Comparison of ENCODE assay signal across 8 cellular contexts in the genomic region with DNA sequence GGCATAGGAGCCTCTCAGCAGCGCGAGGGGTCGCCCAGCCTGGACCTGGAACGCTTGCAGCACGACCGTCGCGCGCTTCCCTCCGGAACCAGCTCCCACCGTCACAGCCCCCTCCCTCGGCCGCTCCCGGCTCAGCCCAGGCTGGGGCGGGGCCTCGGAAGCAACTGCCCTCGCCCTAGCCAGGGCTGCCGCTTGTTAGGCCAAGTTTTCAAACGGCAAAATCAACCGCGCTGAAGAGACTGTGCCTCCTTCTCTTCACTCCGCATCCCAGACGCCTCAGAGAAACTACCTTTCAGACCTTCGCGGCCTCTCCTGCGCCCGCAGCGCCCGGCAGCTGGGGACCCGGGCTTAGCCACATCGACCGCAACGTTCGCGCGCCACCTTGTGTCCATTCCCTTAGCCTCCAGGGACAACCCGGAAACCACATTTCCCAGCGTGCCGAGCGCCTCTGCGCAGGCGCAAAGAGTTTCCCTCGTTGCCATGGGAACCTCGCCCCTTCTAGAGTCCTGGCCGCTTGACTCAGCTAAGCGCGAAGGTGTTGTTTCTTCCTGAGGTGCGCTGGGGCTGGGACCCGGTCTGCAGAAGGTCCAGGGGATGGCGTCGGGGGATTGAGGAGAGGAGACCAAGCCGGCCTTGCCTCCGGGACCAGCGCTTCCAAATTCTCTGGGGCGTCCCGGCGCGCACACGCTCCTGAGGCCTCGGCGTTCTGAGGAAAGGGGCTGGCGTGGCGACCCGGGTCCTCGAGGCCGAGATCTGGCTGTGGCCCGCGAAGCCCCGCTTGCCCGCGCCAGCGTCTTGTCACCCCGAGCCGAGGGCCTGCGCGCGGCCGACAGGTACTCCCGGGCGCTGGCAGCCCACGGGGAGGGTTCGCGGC. TPM values are rescaled to one million over a fixed set of nuclear protein-coding genes. Genes with fewer than 3 reads are reported as not detected.
A peak's percentile ranks its signal among the peaks of the same experiment; 100 is the strongest.
DNase-seq lines count a peak whose midpoint lies in the region; ATAC-seq and TF ChIP-seq lines count a peak whose summit lies in the region.

No MANE protein-coding gene starts in this region.

- peak overlapping the region; percentile 79 for H3K4me3 ChIP-seq in GM12875 (ENCODE audit: low read depth, low read length)
- peak overlapping the region; percentile 75 for H3K4me3 ChIP-seq in SU-DHL-6 (ENCODE audit: insufficient read depth, low read length, poor library complexity, severe bottlenecking)
- H3K4me3 ChIP-seq in adipocyte (ENCODE audit: low read length), result peak overlapping the region; percentile 98
- H3K4me3 ChIP-seq in heart left ventricle, result peak overlapping the region; percentile 69 to 97 (median 84)

- no peaks in the 10 kb centered on the region for H3K36me3 ChIP-seq in SU-DHL-6 (ENCODE audit: low read length)
- no peaks in the 10 kb centered on the region for H3K36me3 ChIP-seq in adipocyte (ENCODE audit: control insufficient read depth, insufficient read depth, low read length, severe bottlenecking)
- H3K36me3 ChIP-seq in heart left ventricle, result peaks cover 0 to 5% (median 0%) of the 10 kb centered on the region in 9 donors

- H2AFZ ChIP-seq in SU-DHL-6 (ENCODE audit: low read depth, low read length, severe bottlenecking), result peak overlapping the region; percentile 88

- ATAC-seq in HG02763 (IDR thresholded peaks at IDR 0.05; ENCODE audit: unreplicated experiment) (peak; percentile 86), heart left ventricle (peak; percentile 92 to 96 (median 94))

- H3K27ac Mint-ChIP-seq in type B pancreatic cell, result peak overlapping the region; percentile 97

- peak; percentile 98 to 100 (median 99) for DNase-seq in NCI-H1417 (lab: John Stamatoyannopoulos, UW)
- DNase-seq in adipocyte (ENCODE audit: low read depth), result peak; percentile 99
- peak; percentile 94 to 98 (median 96) for DNase-seq in heart left ventricle
- DNase-seq in pons (ENCODE audit: low spot score), result peak; percentile 97
- DNase-seq in type B pancreatic cell (ENCODE audit: extremely low spot score, unreplicated experiment), result peak; percentile 99

- peak overlapping the region; percentile 84 for H3K4me2 ChIP-seq in SU-DHL-6 (ENCODE audit: low read depth, low read length, poor library complexity, severe bottlenecking)

- no peaks in the 10 kb centered on the region for H3K9me3 ChIP-seq in SU-DHL-6 (ENCODE audit: insufficient read depth, low read length)
- H3K9me3 ChIP-seq in adipocyte (ENCODE audit: control insufficient read depth, low read length), result no peaks in the 10 kb centered on the region
- H3K9me3 ChIP-seq in heart left ventricle, result no peaks in the 10 kb centered on the region

- H3K4me1 Mint-ChIP-seq in type B pancreatic cell (ENCODE audit: unreplicated experiment), result peaks cover 15% of the 10 kb centered on the region

- intact Hi-C loops in heart left ventricle (cut with DNase I), result loop anchor here (1.0 to 10.0 kb wide), 10 partner anchors 29 to 237 kb away; partner anchors contain the start of genes GRK2 (in 6 of the 10) and ANKRD13D (in 1 of the 10)

- H3K9ac ChIP-seq in SU-DHL-6 (ENCODE audit: low read length) (peak overlapping the region; percentile 79), adipocyte (ENCODE audit: low read length) (peak overlapping the region; percentile 89)

- H3K4me1 ChIP-seq in adipocyte (ENCODE audit: control insufficient read depth, insufficient read depth, low read length) (peaks cover 7% of the 10 kb centered on the region), heart left ventricle (peaks cover 0 to 23% (median 12%) of the 10 kb centered on the region in 12 donors)

- peaks cover 5% of the 10 kb centered on the region; the same call in 1 of the 2 replicates for H3F3A ChIP-seq in SU-DHL-6 (ENCODE audit: insufficient read depth)

- H3K27ac ChIP-seq in SU-DHL-6 (ENCODE audit: low read depth, low read length) (peak overlapping the region; percentile 86), heart left ventricle (peak overlapping the region; percentile 68 to 98 (median 95))

- H3K9me2 ChIP-seq in SU-DHL-6 (replicated peaks; ENCODE audit: insufficient read depth, low read length), result no peaks in the 10 kb centered on the region

- H3K36me3 Mint-ChIP-seq in type B pancreatic cell, result no peaks in the 10 kb centered on the region

- peak in 1 of 2 donors; percentile 63 for TF ChIP-seq POLR2A in heart left ventricle (IDR thresholded peaks at IDR 0.05)

- TF ChIP-seq CTCF in GM12875 (IDR thresholded peaks at IDR 0.05; ENCODE audit: borderline replicate concordance, insufficient read depth, low read depth, low read length) (peak; percentile 85), SU-DHL-6 (IDR thresholded peaks at IDR 0.05; ENCODE audit: insufficient read depth, low read length, poor library complexity, severe bottlenecking) (peak; percentile 79), heart left ventricle (IDR thresholded peaks at IDR 0.05) (peak; percentile 86 to 99 (median 97)), type B pancreatic cell (conservative IDR thresholded peaks at IDR 0.05) (peak; percentile 97)

- H3K79me2 ChIP-seq in SU-DHL-6 (ENCODE audit: insufficient read depth, low read length), result no peaks in the 10 kb centered on the region

- no peaks in the 10 kb centered on the region for H4K20me1 ChIP-seq in SU-DHL-6 (ENCODE audit: low read depth, low read length)

- H3K27me3 ChIP-seq in SU-DHL-6 (ENCODE audit: low read length) (no peaks in the 10 kb centered on the region), adipocyte (replicated peaks; ENCODE audit: control insufficient read depth, insufficient read depth, low read length) (no peaks in the 10 kb centered on the region), heart left ventricle (no peaks in the 10 kb centered on the region)

- whole genome bisulfite sequencing in heart left ventricle, 4 donors, result 0 to 1% (median 0%) methylated on average over 22 to 83 of the region's 83 CpGs

- peaks cover 3% of the 10 kb centered on the region for H3K27me3 Mint-ChIP-seq in type B pancreatic cell

- H3K4me3 Mint-ChIP-seq in type B pancreatic cell, result peak overlapping the region; percentile 98

- H3K9me3 Mint-ChIP-seq in type B pancreatic cell, result no peaks in the 10 kb centered on the region

RNA-seq across cellular contexts. Expression of gene SSH3, which starts 14.3 kb away (rescaled TPM):
- 10 to 100 TPM; 10.8 to 23.9 (median 16.8) TPM for total RNA-seq in heart left ventricle
- polyA plus RNA-seq in heart left ventricle, result 1 to 10 TPM; 8.1 to 9.4 TPM
- 32.0 and 40.9 TPM in 2 replicates for total RNA-seq in type B pancreatic cell (ENCODE audit: low replicate concordance)

RNA-seq across cellular contexts. Expression of gene ANKRD13D, which starts 28.5 kb away (rescaled TPM):
- total RNA-seq in heart left ventricle, result 10 to 100 TPM in 6 of 9 donors, 1 to 10 TPM in 3; 7.6 to 43.6 (median 12.8) TPM
- 10 to 100 TPM; 12.3 to 17.6 TPM for polyA plus RNA-seq in heart left ventricle
- total RNA-seq in type B pancreatic cell (ENCODE audit: low replicate concordance), result 70.5 and 80.9 TPM in 2 replicates

RNA-seq across cellular contexts. Expression of gene POLD4, which starts 35.7 kb away (rescaled TPM):
- total RNA-seq in heart left ventricle (100 to 1,000 TPM in 1 of 9 donors, 10 to 100 TPM in 8; 36.0 to 131 (median 57.1) TPM), type B pancreatic cell (ENCODE audit: low replicate concordance) (15.0 and 29.4 TPM in 2 replicates)
- polyA plus RNA-seq in heart left ventricle, result 100 to 1,000 TPM in 1 of 2 donors, 10 to 100 TPM in 1; 83.0 to 164 TPM

RNA-seq across cellular contexts. Expression of gene GRK2, which starts 51.3 kb away (rescaled TPM):
- total RNA-seq in heart left ventricle (100 to 1,000 TPM in 1 of 9 donors, 10 to 100 TPM in 8; 40.1 to 107 (median 49.6) TPM), type B pancreatic cell (ENCODE audit: low replicate concordance) (53.1 and 62.2 TPM in 2 replicates)
- polyA plus RNA-seq in heart left ventricle, result 10 to 100 TPM; 55.6 to 63.8 TPM

RNA-seq across cellular contexts. Expression of gene CLCF1, which starts 55.8 kb away (rescaled TPM):
- 1 to 10 TPM in 5 of 9 donors, under 1 TPM in 4; 0.25 to 6.1 (median 1.7) TPM for total RNA-seq in heart left ventricle
- 10 to 100 TPM in 1 of 2 donors, under 1 TPM in 1; 0.99 to 17.1 TPM for polyA plus RNA-seq in heart left ventricle
- 3.2 and 6.7 TPM in 2 replicates for total RNA-seq in type B pancreatic cell (ENCODE audit: low replicate concordance)

Comparison
In these comparisons a context has a peak if more than half of its experiments do, and no peak if none do; other contexts are left out.
1. Peak in every context shown above with its lines: DNase-seq, ATAC-seq, H3K4me3 ChIP-seq and H3K27ac ChIP-seq.